15 cellular contexts compared by ENCODE assay signal in genomic region chr1:36657826-36658225, GRCh38.
DNase-seq lines count a peak whose midpoint lies in the region; ATAC-seq and TF ChIP-seq lines count a peak whose summit lies in the region.
"Had no signal": no experiment of that assay in that cellular context is flagged by ENCODE, and none has a peak within 500 bp of the region (broad histone marks: within the 10 kb centered on the region; RNA-seq: fewer than 3 reads in every experiment).

No MANE protein-coding gene starts in this region.

- H2BK15ac ChIP-seq in mesenchymal stem cell (ENCODE audit: low read depth, poor library complexity, severe bottlenecking): no peak overlapping the region

- H3K27ac Mint-ChIP-seq in activated naive CD4-positive, alpha-beta T cell treated with anti-CD3 and anti-CD28 coated beads, Interleukin-2, amount 10 ng/mL, durations not matched to agents 7 days and 5 days: no peak overlapping the region
- no peak overlapping the region for H3K27ac Mint-ChIP-seq in Calu3 (ENCODE audit: unreplicated experiment)
- H3K27ac Mint-ChIP-seq: H9 had no signal

- no peaks in the 10 kb centered on the region for H3K9me3 ChIP-seq in mesenchymal stem cell (ENCODE audit: control insufficient read depth, low read length)
- H3K9me3 ChIP-seq: BLaER1 treated with 17β-estradiol and CSF1 and Interleukin-3, amounts not matched to agents 10 nM and 100 nM had no signal

- no peak overlapping the region for H3K4me3 ChIP-seq in mesenchymal stem cell (ENCODE audit: insufficient read depth in 1 of 2, low read depth in 1 of 2, low read length in 2 of 2)
- H3K4me3 ChIP-seq: BLaER1 treated with 17β-estradiol and CSF1 and Interleukin-3, amounts not matched to agents 10 nM and 100 nM had no signal

- no peak overlapping the region for H2AK5ac ChIP-seq in mesenchymal stem cell (ENCODE audit: low read length, severe bottlenecking)

- no peak overlapping the region for H2BK5ac ChIP-seq in mesenchymal stem cell (ENCODE audit: low read depth, low read length, poor library complexity, severe bottlenecking)

- H3K14ac ChIP-seq in mesenchymal stem cell (ENCODE audit: low read length in 2 of 2): no peak overlapping the region

- CTCF ChIA-PET in activated naive CD4-positive, alpha-beta T cell treated with anti-CD3 and anti-CD28 coated beads, Interleukin-2, amount 10 ng/mL, durations not matched to agents 7 days and 5 days (lab: Charles Lee): no interaction called here
- CTCF ChIA-PET in Calu3 (lab: Charles Lee): interaction anchor here (0.8 kb wide), 1 partner anchor 13 kb away, joined by 3 read pairs; no protein-coding TSS in a partner anchor

- no peak for ATAC-seq in sciatic nerve
- ATAC-seq in HG03457 (IDR thresholded peaks at IDR 0.05; ENCODE audit: unreplicated experiment): no peak

- H2BK120ac ChIP-seq in mesenchymal stem cell (ENCODE audit: low read depth, low read length): no peak overlapping the region

- H3K4me2 ChIP-seq in mesenchymal stem cell (ENCODE audit: low read length, poor library complexity, severe bottlenecking): no peak overlapping the region

- WGBS in mesenchymal stem cell: 85% methylated on average over 6 of the region's 6 CpGs

- no peak overlapping the region for H3K23ac ChIP-seq in mesenchymal stem cell (ENCODE audit: low read length in 2 of 2)

- peaks cover 44% of the 10 kb centered on the region for H3K27me3 Mint-ChIP-seq in activated naive CD4-positive, alpha-beta T cell treated with anti-CD3 and anti-CD28 coated beads, Interleukin-2, amount 10 ng/mL, durations not matched to agents 7 days and 5 days
- peaks cover 96% of the 10 kb centered on the region for H3K27me3 Mint-ChIP-seq in Calu3 (ENCODE audit: unreplicated experiment)
- H3K27me3 Mint-ChIP-seq: CD4-positive, CD25-positive, alpha-beta regulatory T cell had no signal

- H3K27me3 ChIP-seq in mesenchymal stem cell (ENCODE audit: control insufficient read depth in 1 of 2, insufficient read depth in 1 of 2, low read length in 2 of 2): peaks cover 0 to 46% of the 10 kb centered on the region in 2 experiments
- H3K27me3 ChIP-seq: BLaER1 treated with 17β-estradiol and CSF1 and Interleukin-3, amounts not matched to agents 10 nM and 100 nM had no signal

- H3K18ac ChIP-seq in mesenchymal stem cell (ENCODE audit: low read depth in 1 of 2, low read length in 2 of 2): no peak overlapping the region

- H4K91ac ChIP-seq in mesenchymal stem cell (ENCODE audit: low read length): no peak overlapping the region

- in situ Hi-C loops in SK-MEL-5 (cut with HindIII; ENCODE audit: low pct_unique_long_range_greater_than_20kb, low sequenced_read_pairs): no loop called here

- no peaks in the 10 kb centered on the region for H3K4me1 Mint-ChIP-seq in activated naive CD4-positive, alpha-beta T cell treated with anti-CD3 and anti-CD28 coated beads, Interleukin-2, amount 10 ng/mL, durations not matched to agents 7 days and 5 days
- no peaks in the 10 kb centered on the region for H3K4me1 Mint-ChIP-seq in Calu3 (ENCODE audit: low read depth, unreplicated experiment)
- H3K4me1 Mint-ChIP-seq: CD4-positive, CD25-positive, alpha-beta regulatory T cell had no signal

- H3K4me1 ChIP-seq in mesenchymal stem cell (ENCODE audit: control insufficient read depth, insufficient read depth, low read depth, low read length): no peaks in the 10 kb centered on the region

- H3K4me3 Mint-ChIP-seq in activated naive CD4-positive, alpha-beta T cell treated with anti-CD3 and anti-CD28 coated beads, Interleukin-2, amount 10 ng/mL, durations not matched to agents 7 days and 5 days: no peak overlapping the region
- H3K4me3 Mint-ChIP-seq in Calu3 (ENCODE audit: low read depth, unreplicated experiment): no peak overlapping the region
- H3K4me3 Mint-ChIP-seq: CD4-positive, CD25-positive, alpha-beta regulatory T cell; H9 had no signal

- intact Hi-C loops in sciatic nerve (cut with DNase I): no loop called here
- intact Hi-C loops in Calu3 (cut with micrococcal nuclease; ENCODE audit: unreplicated experiment): no loop called here

- H3K27ac ChIP-seq in mesenchymal stem cell (ENCODE audit: low read length, poor library complexity, severe bottlenecking): no peak overlapping the region
- H3K27ac ChIP-seq: 22Rv1; BLaER1 treated with 17β-estradiol and CSF1 and Interleukin-3, amounts not matched to agents 10 nM and 100 nM had no signal

- H2BK12ac ChIP-seq in mesenchymal stem cell (ENCODE audit: low read length in 2 of 2): no peak overlapping the region

- no peak overlapping the region for H3K9ac ChIP-seq in mesenchymal stem cell (ENCODE audit: low read length)
- H3K9ac ChIP-seq: BLaER1 treated with 17β-estradiol and CSF1 and Interleukin-3, amounts not matched to agents 10 nM and 100 nM had no signal

- no peaks in the 10 kb centered on the region for H3K9me3 Mint-ChIP-seq in activated naive CD4-positive, alpha-beta T cell treated with anti-CD3 and anti-CD28 coated beads, Interleukin-2, amount 10 ng/mL, durations not matched to agents 7 days and 5 days
- H3K9me3 Mint-ChIP-seq in Calu3 (ENCODE audit: low read depth, unreplicated experiment): no peaks in the 10 kb centered on the region
- H3K9me3 Mint-ChIP-seq: CD4-positive, CD25-positive, alpha-beta regulatory T cell had no signal

- BruUV-seq in Calu3 (replicated peaks; lab: Mats Ljungman, UMichigan): no TSS peak

- H3K4ac ChIP-seq in mesenchymal stem cell (ENCODE audit: low read depth in 1 of 2, low read length in 2 of 2): no peak overlapping the region

- H4K8ac ChIP-seq in mesenchymal stem cell (ENCODE audit: low read length): no peak overlapping the region

- H3K36me3 Mint-ChIP-seq in activated naive CD4-positive, alpha-beta T cell treated with anti-CD3 and anti-CD28 coated beads, Interleukin-2, amount 10 ng/mL, durations not matched to agents 7 days and 5 days: no peaks in the 10 kb centered on the region
- H3K36me3 Mint-ChIP-seq in Calu3 (ENCODE audit: insufficient read depth, unreplicated experiment): no peaks in the 10 kb centered on the region
- H3K36me3 Mint-ChIP-seq: CD4-positive, CD25-positive, alpha-beta regulatory T cell had no signal

- no peaks in the 10 kb centered on the region for H3K79me1 ChIP-seq in mesenchymal stem cell (replicated peaks; ENCODE audit: low read length, poor library complexity, severe bottlenecking)

- no peaks in the 10 kb centered on the region for H3K36me3 ChIP-seq in mesenchymal stem cell (ENCODE audit: control insufficient read depth in 1 of 2, insufficient read depth in 2 of 2, low read depth in 1 of 2, low read length in 2 of 2)
- H3K36me3 ChIP-seq: BLaER1 treated with 17β-estradiol and CSF1 and Interleukin-3, amounts not matched to agents 10 nM and 100 nM had no signal

- no peak overlapping the region for H2AFZ ChIP-seq in mesenchymal stem cell (ENCODE audit: low read depth, low read length)

- TF ChIP-seq CTCF in Calu3 (IDR thresholded peaks at IDR 0.05; ENCODE audit: unreplicated experiment): no peak

- peak; percentile 10 for DNase-seq in activated naive CD4-positive, alpha-beta T cell treated with anti-CD3 and anti-CD28 coated beads, Interleukin-2, amount 10 ng/mL, durations not matched to agents 7 days and 5 days
- DNase-seq in activated naive CD4-positive, alpha-beta T cell treated with Interleukin-2 at 50 U/mL for 16 hours: no peak
- peak; percentile 32 for DNase-seq in SK-MEL-5 (ENCODE audit: low read depth, low spot score)
- DNase-seq in globus pallidus (ENCODE audit: low spot score): peak; percentile 42
- peak; percentile 4 for DNase-seq in sciatic nerve (ENCODE audit: low spot score)
- DNase-seq in Calu3: no peak
- no peak for DNase-seq in mesenchymal stem cell
- DNase-seq: CD4-positive, CD25-positive, alpha-beta regulatory T cell; DMS79 treated with DMSO at 0.1 percent for 48 hours; EL; GOT3; H9 had no signal

Comparison
In these comparisons a context has a peak if more than half of its experiments do, and no peak if none do; other contexts are left out.
1. DNase-seq: peak in activated naive CD4-positive, alpha-beta T cell treated with anti-CD3 and anti-CD28 coated beads, Interleukin-2, amount 10 ng/mL, durations not matched to agents 7 days and 5 days (single experiment), SK-MEL-5 (single experiment), globus pallidus (single experiment) and sciatic nerve (single experiment); none in activated naive CD4-positive, alpha-beta T cell treated with Interleukin-2 at 50 U/mL for 16 hours (single experiment), Calu3 (single experiment) and mesenchymal stem cell (single experiment).